Comparison of ENCODE assay signal across 1 cellular context in the genomic region with DNA sequence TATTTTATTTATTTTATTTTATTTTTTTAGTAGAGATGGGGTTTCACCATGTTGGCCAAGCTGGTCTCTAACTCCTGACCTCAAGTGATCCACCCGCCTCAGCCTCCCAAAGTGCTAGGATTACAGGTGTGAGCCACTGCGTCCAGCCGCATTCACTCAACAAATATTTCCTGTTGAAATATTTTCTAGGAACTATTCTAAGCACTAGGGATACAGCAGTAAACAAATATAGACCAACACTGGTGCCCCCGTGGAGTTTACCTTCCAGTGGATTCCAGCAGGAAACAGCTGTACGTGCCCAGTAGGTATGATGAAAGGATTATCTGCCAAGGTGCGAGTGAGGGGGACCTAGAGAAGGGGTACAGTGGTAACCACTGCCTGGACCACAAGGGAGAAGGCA. TPM values are rescaled to one million over a fixed set of nuclear protein-coding genes. Genes with fewer than 3 reads are reported as not detected.
"Had no signal": no experiment of that assay in that cellular context is flagged by ENCODE, and none has a peak within 500 bp of the region (broad histone marks: within the 10 kb centered on the region; RNA-seq: fewer than 3 reads in every experiment).

No MANE protein-coding gene starts in this region.

RNA-seq across cellular contexts. Expression of gene ECHDC3, which starts 33.4 kb away (rescaled TPM):
- total RNA-seq: M059J had no signal
